Comparison of ENCODE assay signal across 8 cellular contexts in the genomic region with DNA sequence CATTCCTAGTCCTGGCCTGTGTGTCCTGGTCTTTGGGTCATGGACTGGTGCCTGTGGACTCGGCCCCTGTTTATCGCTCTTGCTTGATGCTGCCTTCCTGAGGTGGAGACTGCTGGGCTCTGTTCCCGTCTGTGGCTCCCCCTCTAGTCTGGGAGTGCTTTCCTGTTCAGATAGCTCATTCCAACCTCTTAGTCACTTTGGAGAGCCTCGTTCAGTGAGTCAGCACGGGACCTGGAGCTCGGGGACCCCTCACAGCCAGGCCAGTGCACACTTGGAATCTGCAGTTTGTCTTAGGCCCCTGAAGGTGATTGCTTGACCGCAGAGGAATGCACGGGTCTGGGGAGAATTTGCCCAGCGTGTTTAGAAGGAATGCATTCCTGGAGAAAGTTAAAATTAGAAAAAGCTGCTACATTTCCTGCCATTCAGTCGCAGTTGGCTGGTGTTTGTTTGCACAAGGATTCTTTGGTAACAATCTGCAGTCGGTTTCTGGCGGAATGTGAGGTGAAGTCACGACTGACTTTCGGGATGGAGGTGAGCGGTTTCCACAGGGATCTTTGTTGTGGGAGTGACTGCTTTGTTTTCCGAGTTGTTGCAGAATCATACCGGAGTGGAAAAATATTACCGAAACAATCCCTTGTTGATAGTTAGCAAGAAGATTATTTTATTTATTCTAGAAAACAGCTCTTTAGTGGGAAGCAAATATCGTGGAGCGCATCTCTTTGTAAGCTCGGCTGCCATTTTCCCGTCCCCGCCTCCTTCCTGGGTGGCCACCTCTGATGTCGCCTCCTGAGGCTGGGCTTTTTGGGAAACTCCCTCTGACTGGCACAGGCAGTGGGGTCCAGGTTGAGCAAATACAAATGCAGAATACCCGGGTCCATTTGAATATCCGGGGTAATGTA. TPM values are rescaled to one million over a fixed set of nuclear protein-coding genes. Genes with fewer than 3 reads are reported as not detected.
DNase-seq lines count a peak whose midpoint lies in the region; ATAC-seq and TF ChIP-seq lines count a peak whose summit lies in the region.

No MANE protein-coding gene starts in this region.

- peak overlapping the region; percentile 7; the same call in 1 of the 2 replicates for H3K4me3 ChIP-seq in BLaER1

- H3K27me3 ChIP-seq in BLaER1, result no peaks in the 10 kb centered on the region

- ATAC-seq in esophagus mucosa, result peak; percentile 82
- no peak for ATAC-seq in HG03097 (IDR thresholded peaks at IDR 0.05; ENCODE audit: low FRiP score, unreplicated experiment)
- ATAC-seq in HG03378 (IDR thresholded peaks at IDR 0.05; ENCODE audit: unreplicated experiment), result no peak

- peak overlapping the region; percentile 90 to 95 (median 93) for H3K27ac Mint-ChIP-seq in nephron

- peaks cover 7% of the 10 kb centered on the region for H3K9me3 ChIP-seq in BLaER1

- H3K4me1 ChIP-seq in BLaER1, result peaks cover 47% of the 10 kb centered on the region

- peaks cover 13% of the 10 kb centered on the region for H3K36me3 Mint-ChIP-seq in nephron (ENCODE audit: low read depth)

- H3K27me3 Mint-ChIP-seq in nephron (ENCODE audit: low read depth), result peaks cover 4% of the 10 kb centered on the region

- no peaks in the 10 kb centered on the region for H3K9me3 Mint-ChIP-seq in nephron

- H3K9ac ChIP-seq in BLaER1, result peak overlapping the region; percentile 33; the same call in 1 of the 2 replicates

- H3K4me1 Mint-ChIP-seq in nephron, result peaks cover 52% of the 10 kb centered on the region

- H3K4me3 Mint-ChIP-seq in nephron, result peak overlapping the region; percentile 38 to 57 (median 51)

- H4K20me1 ChIP-seq in BLaER1, result no peaks in the 10 kb centered on the region

- peak overlapping the region; percentile 85 for H3K4me2 ChIP-seq in BLaER1

- DNase-seq in NCI-H226 (peak; percentile 100), DMS 273 (lab: John Stamatoyannopoulos, UW; ENCODE audit: unreplicated experiment) (no peak)
- no peak for DNase-seq in stimulated activated CD8-positive, alpha-beta memory T cell treated with anti-CD3 and anti-CD28 coated beads, Interleukin-4, amount 100 ng/mL, for 48 hours

- H3K27ac ChIP-seq in BLaER1, result 0 out of 2 replicates have a peak overlapping the region, but pooled peaks have one; percentile 7

- no peaks in the 10 kb centered on the region for H3K36me3 ChIP-seq in BLaER1

- TF ChIP-seq CTCF in nephron (IDR thresholded peaks at IDR 0.05; ENCODE audit: unreplicated experiment in 3 of 3), result no peak

RNA-seq across cellular contexts. Expression of gene SH3BP4, which starts 29.6 kb away (rescaled TPM):
- total RNA-seq in esophagus mucosa, result 10.7 TPM
